ENCODE assay signal across 9 cellular contexts in the genomic region with DNA sequence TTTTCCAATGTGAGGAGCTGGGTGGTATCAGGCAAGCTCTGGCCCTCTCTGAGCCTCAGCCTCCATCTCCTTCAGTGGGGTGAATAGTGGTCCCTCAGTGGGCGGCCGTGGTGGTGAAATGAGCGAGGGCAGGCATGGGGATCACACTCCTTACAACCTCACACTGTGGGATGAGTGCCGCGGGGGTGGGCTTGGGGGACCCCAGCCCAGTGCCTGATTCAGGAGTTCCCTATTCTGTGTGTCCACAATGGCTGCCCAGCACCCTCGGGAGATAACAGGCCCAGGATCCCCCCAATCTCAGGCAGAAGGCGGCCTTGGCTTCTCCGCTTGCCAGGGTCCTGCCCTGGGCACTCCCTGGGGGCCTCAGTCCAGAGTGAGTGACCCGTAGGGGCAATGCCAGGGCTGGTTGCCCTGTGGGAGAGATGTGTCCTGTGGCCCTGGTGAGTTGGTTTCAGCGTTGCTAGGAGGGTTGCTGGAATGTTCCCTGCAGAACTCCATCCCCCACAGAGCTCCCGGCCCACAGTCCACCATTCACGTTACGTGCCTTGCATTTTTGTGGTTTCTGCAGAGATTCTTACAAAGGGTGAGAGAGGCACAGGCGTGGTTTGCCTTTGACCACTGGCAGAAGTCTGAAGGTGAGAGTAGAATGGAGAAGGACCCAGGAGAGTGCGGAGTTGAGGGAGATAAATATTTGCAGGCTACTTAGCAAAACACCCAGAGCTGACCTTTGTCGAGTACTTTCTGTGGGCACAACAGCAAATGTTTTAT. TPM values are rescaled to one million over a fixed set of nuclear protein-coding genes. Genes with fewer than 3 reads are reported as not detected.
DNase-seq lines count a peak whose midpoint lies in the region; ATAC-seq and TF ChIP-seq lines count a peak whose summit lies in the region.
"Had no signal": no experiment of that assay in that cellular context is flagged by ENCODE, and none has a peak within 500 bp of the region (broad histone marks: within the 10 kb centered on the region; RNA-seq: fewer than 3 reads in every experiment).

No MANE protein-coding gene starts in this region.

- H3K27ac ChIP-seq in AG04450 (ENCODE audit: low read depth, low read length) = peak overlapping the region; percentile 95

- TF ChIP-seq POLR2A in GM18505 (IDR thresholded peaks at IDR 0.05; ENCODE audit: borderline replicate concordance, extremely low read depth, insufficient read depth, insufficient read length) = no peak

- TF ChIP-seq CTCF in AG04450 (IDR thresholded peaks at IDR 0.05; ENCODE audit: low read depth, low read length) (no peak), choroid plexus epithelial cell (conservative IDR thresholded peaks at IDR 0.05; ENCODE audit: low read depth, low read length) (no peak)

- H3K27me3 ChIP-seq in AG04450 (ENCODE audit: control insufficient read depth, insufficient read depth, low read length) = no peaks in the 10 kb centered on the region

- POLR2A ChIA-PET in AG04450 (lab: Yijun Ruan, JAX) = interaction anchor here (0.5 to 1.2 kb wide), 3 partner anchors 12 to 998 kb away, joined by 3 to 9 read pairs (median 3); a partner anchor contains a TSS

- DNase-seq in AG04450 (ENCODE audit: low read depth, low spot score) = peak; percentile 90
- DNase-seq in LHCN-M2 (ENCODE audit: low read depth) = peak; percentile 99
- peak; percentile 98 for DNase-seq in choroid plexus epithelial cell (ENCODE audit: low read depth)
- DNase-seq in midbrain (lab: John Stamatoyannopoulos, UW) = peak; percentile 31
- no peak for DNase-seq in stimulated activated CD4-positive, alpha-beta T cell treated with anti-CD3 and anti-CD28 coated beads, Interleukin-4, amount 100 ng/mL, for 24 hours
- DNase-seq in NCI-H2196 treated with DMSO at 0.1 percent for 48 hours (lab: John Stamatoyannopoulos, UW; ENCODE audit: unreplicated experiment) = no peak
- DNase-seq: activated CD4-positive, alpha-beta T cell treated with anti-CD3 and anti-CD28 coated beads for 36 hours had no signal

- no peaks in the 10 kb centered on the region; the same call in 1 of the 2 replicates for H3K9me3 ChIP-seq in AG04450 (ENCODE audit: control insufficient read depth, insufficient read depth, low read length)

- ATAC-seq in GM18870 (IDR thresholded peaks at IDR 0.05; ENCODE audit: unreplicated experiment) = no peak
- ATAC-seq in GM18505 (IDR thresholded peaks at IDR 0.05; ENCODE audit: unreplicated experiment) = no peak
- ATAC-seq: activated CD4-positive, alpha-beta T cell treated with anti-CD3 and anti-CD28 coated beads for 36 hours had no signal

- CTCF ChIA-PET in AG04450 (lab: Charles Lee) = no interaction called here

- H3K4me3 ChIP-seq in AG04450 (ENCODE audit: low read depth, low read length) (no peak overlapping the region), choroid plexus epithelial cell (ENCODE audit: low read depth, low read length) (no peak overlapping the region)

RNA-seq across cellular contexts. Expression of a gene that starts 2.9 kb away (rescaled TPM):
- polyA plus RNA-seq in AG04450 (2011; rRNA removed) = 24.0 and 32.7 TPM in 2 replicates
- polyA minus RNA-seq in AG04450 (2011; rRNA and poly(A)+ RNA removed) = 11.0 and 12.8 TPM in 2 replicates
- 59.0 and 60.2 TPM in 2 replicates for total RNA-seq in LHCN-M2 (2014; rRNA removed)
- polyA plus RNA-seq in LHCN-M2 (2012) = 61.5 TPM
- total RNA-seq: activated CD4-positive, alpha-beta T cell treated with anti-CD3 and anti-CD28 coated beads for 36 hours had no signal

RNA-seq across cellular contexts. Expression of a gene that starts 9.1 kb away (rescaled TPM):
- 11.3 and 16.2 TPM in 2 replicates for polyA plus RNA-seq in AG04450 (2011; rRNA removed)
- polyA minus RNA-seq in AG04450 (2011; rRNA and poly(A)+ RNA removed) = 23.8 and 26.2 TPM in 2 replicates
- 18.0 and 21.9 TPM in 2 replicates for total RNA-seq in LHCN-M2 (2014; rRNA removed)
- polyA plus RNA-seq in LHCN-M2 (2012) = 15.2 TPM

RNA-seq across cellular contexts. Expression of a gene that starts 17.5 kb away (rescaled TPM):
- polyA plus RNA-seq in AG04450 (2011; rRNA removed) = 42.5 and 65.3 TPM in 2 replicates
- 43.0 and 58.8 TPM in 2 replicates for polyA minus RNA-seq in AG04450 (2011; rRNA and poly(A)+ RNA removed)
- 171 and 215 TPM in 2 replicates for total RNA-seq in LHCN-M2 (2014; rRNA removed)
- 293 TPM for polyA plus RNA-seq in LHCN-M2 (2012)

RNA-seq across cellular contexts. Expression of a gene that starts 25.8 kb away (rescaled TPM):
- polyA plus RNA-seq in AG04450 (2011; rRNA removed) = 26.5 and 39.0 TPM in 2 replicates
- 26.7 and 34.1 TPM in 2 replicates for polyA minus RNA-seq in AG04450 (2011; rRNA and poly(A)+ RNA removed)
- 71.2 and 75.2 TPM in 2 replicates for total RNA-seq in LHCN-M2 (2014; rRNA removed)
- polyA plus RNA-seq in LHCN-M2 (2012) = 29.0 TPM

Comparison
In these comparisons a context has a peak if more than half of its experiments do, and no peak if none do; other contexts are left out.
1. DNase-seq: peak in AG04450 (single experiment), LHCN-M2 (single experiment), choroid plexus epithelial cell (single experiment) and midbrain (single experiment); none in stimulated activated CD4-positive, alpha-beta T cell treated with anti-CD3 and anti-CD28 coated beads, Interleukin-4, amount 100 ng/mL, for 24 hours (single experiment) and NCI-H2196 treated with DMSO at 0.1 percent for 48 hours (single experiment).